ENCODE assay signal across 19 cellular contexts in the genomic region with DNA sequence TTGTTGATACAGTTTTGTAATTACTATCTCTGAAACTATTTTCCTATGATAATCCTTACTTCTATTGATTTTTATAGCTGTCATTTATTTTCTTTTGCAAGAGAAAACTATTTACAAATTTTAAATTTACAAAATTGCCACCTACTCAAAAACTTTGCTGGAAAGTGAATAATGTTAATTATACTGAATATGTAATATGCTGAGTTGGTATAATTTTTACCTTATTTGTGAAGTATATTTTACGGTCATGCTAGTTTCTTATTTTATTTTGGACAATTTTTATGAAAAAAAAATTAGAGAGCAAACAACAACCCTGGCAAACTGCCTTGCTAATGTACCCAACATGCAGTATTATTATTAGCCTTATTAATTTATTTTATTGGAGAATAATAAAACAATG. TPM values are rescaled to one million over a fixed set of nuclear protein-coding genes. Genes with fewer than 3 reads are reported as not detected.
DNase-seq lines count a peak whose midpoint lies in the region; ATAC-seq, FAIRE-seq and TF ChIP-seq lines count a peak whose summit lies in the region.
"Had no signal": no experiment of that assay in that cellular context is flagged by ENCODE, and none has a peak within 500 bp of the region (broad histone marks: within the 10 kb centered on the region; RNA-seq: fewer than 3 reads in every experiment).

No MANE protein-coding gene starts in this region.

- H4K20me1 ChIP-seq in HepG2 (ENCODE audit: insufficient read depth, low read length) (no peaks in the 10 kb centered on the region), neural cell (ENCODE audit: insufficient read depth) (no peaks in the 10 kb centered on the region)

- H3K27me3 ChIP-seq in HepG2 (ENCODE audit: control insufficient read depth in 1 of 2, insufficient read depth in 2 of 2, low read length in 2 of 2) (peaks cover 0 to 5% of the 10 kb centered on the region in 2 experiments; a peak in 1 of 5 replicates), right lobe of liver (peaks cover 0 to 11% of the 10 kb centered on the region in 2 donors), endodermal cell (ENCODE audit: control insufficient read depth, insufficient read depth, low read length, poor library complexity, severe bottlenecking) (no peaks in the 10 kb centered on the region), neural cell (ENCODE audit: insufficient read depth, low read depth, low read length) (no peaks in the 10 kb centered on the region)

- POLR2A ChIA-PET in HepG2 (lab: Yijun Ruan, JAX): no interaction called here

- H3K27ac Mint-ChIP-seq in endodermal cell: no peak overlapping the region
- H3K27ac Mint-ChIP-seq: CD8-positive, alpha-beta T cell; GM23338 had no signal

- BruUV-seq in HepG2 (replicated peaks; lab: Mats Ljungman, UMichigan): no TSS peak

- H3K4me2 ChIP-seq in HepG2 (ENCODE audit: low read depth, low read length): no peak overlapping the region
- H3K4me2 ChIP-seq in neural cell (ENCODE audit: low read length): peak overlapping the region; percentile 69
- H3K4me2 ChIP-seq: BLaER1 treated with 17β-estradiol and CSF1 and Interleukin-3, amounts not matched to agents 10 nM and 100 nM; GM23338 had no signal

- no peaks in the 10 kb centered on the region for H3K36me3 Mint-ChIP-seq in endodermal cell (ENCODE audit: low read depth)

- TF ChIP-seq EP300 in HepG2 (IDR thresholded peaks at IDR 0.05; ENCODE audit: low read depth in 2 of 2, low read length in 2 of 2) (no peak), HepG2 (CRISPR knock-in tag; IDR thresholded peaks at IDR 0.05; ENCODE audit: borderline replicate concordance) (no peak), neural cell (conservative IDR thresholded peaks at IDR 0.05; ENCODE audit: poor library complexity, severe bottlenecking) (no peak)

- TF ChIP-seq POLR2A in HepG2 (IDR thresholded peaks at IDR 0.05; ENCODE audit: insufficient read depth in 1 of 2, low read depth in 2 of 2, low read length in 2 of 2) (no peak), right lobe of liver (IDR thresholded peaks at IDR 0.05) (no peak), erythroblast (IDR thresholded peaks at IDR 0.05; ENCODE audit: low read length) (no peak)

- ATAC-seq in HepG2 (no peak), right lobe of liver (no peak), mucosa of descending colon (no peak), HG03108 (IDR thresholded peaks at IDR 0.05; ENCODE audit: unreplicated experiment) (no peak)
- ATAC-seq: CD8-positive, alpha-beta T cell; GM23338 had no signal

- H3K27me3 Mint-ChIP-seq in endodermal cell (ENCODE audit: insufficient read depth): no peaks in the 10 kb centered on the region

- H3K9me3 Mint-ChIP-seq in endodermal cell: no peaks in the 10 kb centered on the region
- H3K9me3 Mint-ChIP-seq: CD8-positive, alpha-beta T cell; GM23338 had no signal

- H3K27ac ChIP-seq in HepG2 (ENCODE audit: extremely low read length, insufficient read depth, low read length): no peak overlapping the region
- no peak overlapping the region for H3K27ac ChIP-seq in right lobe of liver
- H3K27ac ChIP-seq in VCaP: peak overlapping the region; percentile 97; the same call in 1 of the 2 replicates
- H3K27ac ChIP-seq in endodermal cell (ENCODE audit: low read depth, low read length): no peak overlapping the region
- H3K27ac ChIP-seq in neural cell (ENCODE audit: low read length): no peak overlapping the region
- H3K27ac ChIP-seq: 22Rv1; BLaER1 treated with 17β-estradiol and CSF1 and Interleukin-3, amounts not matched to agents 10 nM and 100 nM had no signal

- peaks cover 13% of the 10 kb centered on the region for H3K4me1 Mint-ChIP-seq in endodermal cell

- no peak for TF ChIP-seq RAD21 in HepG2 (CRISPR knock-in tag; IDR thresholded peaks at IDR 0.05)
- no peak for TF ChIP-seq RAD21 in neural cell (conservative IDR thresholded peaks at IDR 0.05)

- H3K9ac ChIP-seq in HepG2 (ENCODE audit: insufficient read depth, low read depth, low read length) (no peak overlapping the region), endodermal cell (ENCODE audit: extremely low read depth, low read length, poor library complexity, severe bottlenecking) (no peak overlapping the region), neural cell (ENCODE audit: low read length) (no peak overlapping the region)
- H3K9ac ChIP-seq: BLaER1 treated with 17β-estradiol and CSF1 and Interleukin-3, amounts not matched to agents 10 nM and 100 nM had no signal

- no peak overlapping the region for H2AFZ ChIP-seq in HepG2 (ENCODE audit: low read length)
- H2AFZ ChIP-seq in neural cell (ENCODE audit: low read depth, low read length): no peak overlapping the region
- H2AFZ ChIP-seq: GM23338 had no signal

- H3K79me2 ChIP-seq in HepG2 (ENCODE audit: insufficient read depth, low read length) (no peaks in the 10 kb centered on the region), neural cell (replicated peaks; ENCODE audit: insufficient read depth, low read length) (peaks cover 27% of the 10 kb centered on the region)

- peak overlapping the region; percentile 16 for H3K4me3 Mint-ChIP-seq in endodermal cell
- H3K4me3 Mint-ChIP-seq: CD8-positive, alpha-beta T cell; GM23338 had no signal

- H3K4me1 ChIP-seq in HepG2 (ENCODE audit: insufficient read depth, low read length): no peaks in the 10 kb centered on the region
- peaks cover 0 to 18% (median 0%) of the 10 kb centered on the region in 4 donors for H3K4me1 ChIP-seq in right lobe of liver
- H3K4me1 ChIP-seq in endodermal cell (ENCODE audit: control insufficient read depth, insufficient read depth, low read length): peaks cover 5% of the 10 kb centered on the region
- peaks cover 10% of the 10 kb centered on the region for H3K4me1 ChIP-seq in mucosa of descending colon (ENCODE audit: low read depth)

- 0% methylated on average over 1 of the region's 1 CpG for WGBS in HepG2 (ENCODE audit: low lambda C conversion rate)
- WGBS in right lobe of liver (ENCODE audit: insufficient coverage, low coverage, low lambda C conversion rate, missing lambda C conversion rate): 48% methylated on average over 1 of the region's 1 CpG
- 100% methylated on average over 1 of the region's 1 CpG; no CpG with 5 or more reads in 1 of the 2 experiments for WGBS in endodermal cell (ENCODE audit: insufficient coverage in 1 of 2, insufficient read length in 1 of 2), 2 experiments

- H3K4me3 ChIP-seq in HepG2 (replicated peaks in 1 of 3; ENCODE audit: insufficient read depth in 1 of 3, low read depth in 2 of 3, low read length in 3 of 3): no peak overlapping the region
- no peak overlapping the region for H3K4me3 ChIP-seq in right lobe of liver
- H3K4me3 ChIP-seq in endodermal cell (ENCODE audit: low read length): peak overlapping the region; percentile 92
- peak overlapping the region; percentile 82 for H3K4me3 ChIP-seq in neural cell (ENCODE audit: low read length)
- no peak overlapping the region for H3K4me3 ChIP-seq in mucosa of descending colon
- H3K4me3 ChIP-seq: BLaER1 treated with 17β-estradiol and CSF1 and Interleukin-3, amounts not matched to agents 10 nM and 100 nM; GM23338 had no signal

- CTCF ChIA-PET in HepG2 (lab: Yijun Ruan, JAX; ENCODE audit: low intra/inter-chr PET ratio, low total read pairs): no interaction called here

- TF ChIP-seq CTCF in HepG2 (CRISPR knock-in tag; IDR thresholded peaks at IDR 0.05): no peak
- no peak for TF ChIP-seq CTCF in right lobe of liver (IDR thresholded peaks at IDR 0.05)
- TF ChIP-seq CTCF in VCaP (conservative IDR thresholded peaks at IDR 0.05): no peak
- TF ChIP-seq CTCF in endodermal cell (conservative IDR thresholded peaks at IDR 0.05): no peak
- TF ChIP-seq CTCF in neural cell (IDR thresholded peaks at IDR 0.05; ENCODE audit: poor library complexity, severe bottlenecking): no peak
- TF ChIP-seq CTCF in mucosa of descending colon (IDR thresholded peaks at IDR 0.05): no peak

- H3K9me2 ChIP-seq in neural cell (ENCODE audit: insufficient read depth, low read length): no peaks in the 10 kb centered on the region

- no peak for DNase-seq in HepG2 (ENCODE audit: low spot score)
- no peak for DNase-seq in right lobe of liver
- no peak for DNase-seq in endodermal cell
- DNase-seq in mucosa of descending colon: no peak
- no peak for DNase-seq in erythroblast (lab: John Stamatoyannopoulos, UW)
- DNase-seq: Calu3; CD8-positive, alpha-beta T cell; GF-D8; HCEC 1CT had no signal

- intact Hi-C loops in HepG2 (cut with micrococcal nuclease; ENCODE audit: unreplicated experiment): no loop called here
- intact Hi-C loops in right lobe of liver (cut with DNase I): no loop called here
- intact Hi-C loops in mucosa of descending colon (cut with DNase I, micrococcal nuclease): no loop called here

- no peaks in the 10 kb centered on the region for H3F3A ChIP-seq in neural cell (ENCODE audit: insufficient read depth, low read length, poor library complexity, severe bottlenecking)

- FAIRE-seq in HepG2 (lab: Jason Lieb, UNC): no peak
- FAIRE-seq: H54, HTR-8/SVneo had no signal

- H3K36me3 ChIP-seq in HepG2 (replicated peaks in 1 of 2; ENCODE audit: control insufficient read depth in 1 of 2, insufficient read depth in 2 of 2, low read length in 2 of 2) (no peaks in the 10 kb centered on the region), right lobe of liver (no peaks in the 10 kb centered on the region), endodermal cell (ENCODE audit: control insufficient read depth, insufficient read depth, low read length) (no peaks in the 10 kb centered on the region), neural cell (ENCODE audit: insufficient read depth, low read length) (no peaks in the 10 kb centered on the region), mucosa of descending colon (ENCODE audit: low read depth) (no peaks in the 10 kb centered on the region)
- H3K36me3 ChIP-seq: BLaER1 treated with 17β-estradiol and CSF1 and Interleukin-3, amounts not matched to agents 10 nM and 100 nM had no signal

- in situ Hi-C loops in HepG2 (cut with HindIII; ENCODE audit: extremely low pct_ligation_motif_present, low pct_unique_long_range_greater_than_20kb): no loop called here

- H3K9me3 ChIP-seq in HepG2 (ENCODE audit: low read length) (no peaks in the 10 kb centered on the region), right lobe of liver (no peaks in the 10 kb centered on the region), endodermal cell (ENCODE audit: control insufficient read depth, low read length) (no peaks in the 10 kb centered on the region), neural cell (ENCODE audit: low read length) (no peaks in the 10 kb centered on the region), mucosa of descending colon (no peaks in the 10 kb centered on the region)

RNA-seq across cellular contexts. Expression of gene KCNH8, which starts 2.9 kb away (rescaled TPM):
- total RNA-seq in HepG2 (2016; rRNA removed; fragmentation: Illumina TruSeq; extraction: Trizol) (0.04 TPM in 1 of 2 replicates, not detected in the other), right lobe of liver (not detected), endodermal cell (10 to 100 TPM; 12.0 to 15.0 TPM), mucosa of descending colon (1 to 10 TPM; 1.0 to 1.3 (median 1.1) TPM)
- not detected in 2 replicates for total RNA-seq in HepG2 (2016; cell fraction: cytosol; rRNA removed; fragmentation: Illumina TruSeq; extraction: Trizol; ENCODE audit: low read depth)
- total RNA-seq in HepG2 (2016; cell fraction: insoluble cytoplasmic fraction; rRNA removed; fragmentation: Illumina TruSeq; extraction: Trizol): not detected in 2 replicates
- not detected in 2 replicates for total RNA-seq in HepG2 (2016; cell fraction: membrane; rRNA removed; fragmentation: Illumina TruSeq; extraction: Trizol)
- total RNA-seq in HepG2 (2016; cell fraction: nucleus; rRNA removed; fragmentation: Illumina TruSeq; extraction: Trizol): 0.06 TPM in 1 of 2 replicates, not detected in the other
- polyA plus RNA-seq in HepG2 (2011; rRNA removed) (0.04 TPM in 1 of 2 replicates, not detected in the other), neural cell (28.9 and 31.7 TPM in 2 replicates)
- polyA plus RNA-seq in HepG2 (2011; cell fraction: cytosol; rRNA removed): not detected in 2 replicates
- polyA plus RNA-seq in HepG2 (2011; cell fraction: nucleus; rRNA removed): 0.06 and 0.07 TPM in 2 replicates
- not detected in 2 replicates for polyA plus RNA-seq in HepG2 (2012)
- polyA plus RNA-seq in HepG2 (2016; cell fraction: cytosol; fragmentation: Illumina TruSeq; extraction: Trizol; ENCODE audit: low read depth): not detected in 2 replicates
- not detected in 2 replicates for polyA plus RNA-seq in HepG2 (2016; cell fraction: insoluble cytoplasmic fraction; fragmentation: Illumina TruSeq; extraction: Trizol; ENCODE audit: low read depth)
- polyA plus RNA-seq in HepG2 (2016; cell fraction: membrane; fragmentation: Illumina TruSeq; extraction: Trizol; ENCODE audit: low read depth): not detected in 2 replicates
- not detected in 2 replicates for polyA plus RNA-seq in HepG2 (2016; cell fraction: nucleus; fragmentation: Illumina TruSeq; extraction: Trizol; ENCODE audit: insufficient read depth, low read depth)
- polyA minus RNA-seq in HepG2 (2011; rRNA and poly(A)+ RNA removed; ENCODE audit: low replicate concordance): not detected in 2 replicates
- not detected in 2 replicates for polyA minus RNA-seq in HepG2 (2011; cell fraction: cytosol; rRNA and poly(A)+ RNA removed)
- polyA minus RNA-seq in HepG2 (2011; cell fraction: nucleus; rRNA and poly(A)+ RNA removed): 0.25 and 0.26 TPM in 2 replicates
- 8.1 TPM for polyA plus RNA-seq in endodermal cell (2013, experiment 1 of 2)
- 7.6 TPM for polyA plus RNA-seq in endodermal cell (2013, experiment 2 of 2)
- polyA minus RNA-seq in neural cell: 29.2 and 34.7 TPM in 2 replicates
- total RNA-seq: A673 had no signal
- polyA plus RNA-seq: AG04450 had no signal

Comparison
In these comparisons a context has a peak if more than half of its experiments do, and no peak if none do; other contexts are left out.
1. H3K4me3 ChIP-seq: peak in endodermal cell (single experiment) and neural cell (single experiment); none in HepG2 (0 of 3), right lobe of liver (0 of 3) and mucosa of descending colon (single experiment).
2. RNA of gene KCNH8, which starts 2.9 kb away (total RNA-seq): 12.0 to 15.0 TPM in endodermal cell; 1.0 to 1.3 TPM in mucosa of descending colon, 0.04 to 0.06 TPM in HepG2 and not detected in right lobe of liver; every median in the first group is over 4 times any median in the second.